11 cellular contexts compared by ENCODE assay signal in the genomic region with DNA sequence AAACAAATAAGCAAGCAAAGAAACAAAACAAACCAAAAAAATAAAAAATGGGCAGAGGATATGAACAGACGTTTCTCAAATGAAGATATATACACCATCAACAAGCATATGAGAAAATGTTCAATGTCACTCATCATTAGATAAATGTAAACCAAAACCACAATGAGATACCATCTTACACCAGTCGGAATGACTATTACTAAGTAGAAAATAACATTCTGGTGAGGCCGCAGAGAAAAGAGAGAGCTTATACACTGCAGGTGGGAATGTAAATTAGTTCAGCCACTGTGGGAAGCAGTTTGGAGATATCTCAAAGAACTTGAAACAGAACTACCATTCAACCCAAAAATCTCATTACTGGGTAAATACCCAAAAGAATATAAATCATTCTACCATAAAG.
"Had no signal": no experiment of that assay in that cellular context is flagged by ENCODE, and none has a peak within 500 bp of the region (broad histone marks: within the 10 kb centered on the region; RNA-seq: fewer than 3 reads in every experiment).

No MANE protein-coding gene starts in this region.

- H3K4me3 Mint-ChIP-seq: HFFc6, IgD-negative memory B cell had no signal

- H3K36me3 Mint-ChIP-seq: IgD-negative memory B cell had no signal

- DNase-seq: GM23248, GOT3, H7, HFFc6, KG1 had no signal

- H3K27ac ChIP-seq: GM23248, HL-60 had no signal

- H3K9me3 ChIP-seq: HAP-1 had no signal

- H3K4me1 ChIP-seq: HAP-1 had no signal

- H3K9me3 Mint-ChIP-seq: HFFc6 had no signal

- H3K4me3 ChIP-seq: GM23248, HAP-1, K562 had no signal

- H3K27me3 Mint-ChIP-seq: IgD-negative memory B cell had no signal

- H3K4me1 Mint-ChIP-seq: IgD-negative memory B cell had no signal

- H3K9ac ChIP-seq: GM23248 had no signal

- H2AFZ ChIP-seq: GM23248 had no signal

- FAIRE-seq: HepG2, K562 had no signal

- H3K36me3 ChIP-seq: HAP-1 had no signal

- ATAC-seq: HCT116, HepG2, K562 had no signal

- H3K27ac Mint-ChIP-seq: HFFc6, IgD-negative memory B cell had no signal
